1 cellular context compared by ENCODE assay signal in genomic region chr4:47486306-47486705, GRCh38.
A peak's percentile ranks its signal among the peaks of the same experiment; 100 is the strongest.
TF ChIP-seq lines count a peak whose summit lies in the region.

No MANE protein-coding gene starts in this region.

TF ChIP-seq in GM12878, 131 proteins besides CTCF, POLR2A, EP300 and RAD21:
- TF ChIP-seq POLR2AphosphoS5 (IDR thresholded peaks at IDR 0.05; ENCODE audit: low read length), result no peak
- TF ChIP-seq PRDM15 (CRISPR knock-in tag; IDR thresholded peaks at IDR 0.05), result no peak
- peak; percentile 57 for TF ChIP-seq MLLT1 (IDR thresholded peaks at IDR 0.05)
